Comparison of ENCODE assay signal across 8 cellular contexts in the genomic region with DNA sequence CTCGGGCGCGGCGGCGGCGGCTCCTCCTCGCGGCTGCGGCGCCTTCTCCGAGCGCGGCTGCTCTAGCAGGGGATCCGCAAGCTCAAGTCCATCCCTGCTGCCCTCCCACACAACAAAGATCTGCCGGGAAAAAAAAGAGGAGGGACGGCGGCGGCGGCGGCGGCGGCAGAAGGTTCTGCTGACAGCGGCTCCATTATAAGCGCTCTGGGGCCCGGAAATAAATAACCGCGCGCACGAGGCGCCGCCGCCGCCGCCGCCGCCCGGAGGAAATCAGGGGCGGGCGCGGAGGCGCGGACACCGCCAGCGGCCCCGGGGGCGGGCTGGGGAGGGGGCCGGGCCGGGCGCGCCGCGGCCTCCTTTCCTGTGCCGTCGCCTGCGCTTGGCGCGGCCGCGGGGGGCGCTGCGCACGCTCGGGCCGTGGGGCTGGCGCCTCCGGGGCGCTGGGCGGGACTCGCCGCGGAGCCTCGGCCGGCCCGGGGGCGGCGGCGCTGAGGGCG. TPM values are rescaled to one million over a fixed set of nuclear protein-coding genes. Genes with fewer than 3 reads are reported as not detected.
A peak's percentile ranks its signal among the peaks of the same experiment; 100 is the strongest.
DNase-seq lines count a peak whose midpoint lies in the region; ATAC-seq and TF ChIP-seq lines count a peak whose summit lies in the region.

A gene (minus strand): TSS at position 206 of the 497 bp plus-strand sequence. CDS start 331 bp downstream, outside the sequence.

- ATAC-seq in activated naive CD8-positive, alpha-beta T cell treated with anti-CD3 and anti-CD28 coated beads, Interleukin-2, amount 50 U/mL, for 24 hours: peak; percentile 82

- H3K36me3 ChIP-seq in HAP-1 (replicated peaks): no peaks in the 10 kb centered on the region
- no peaks in the 10 kb centered on the region for H3K36me3 ChIP-seq in cardiac muscle cell
- H3K36me3 ChIP-seq in transverse colon: no peaks in the 10 kb centered on the region

- H3K4me1 Mint-ChIP-seq in activated naive CD8-positive, alpha-beta T cell treated with anti-CD3 and anti-CD28 coated beads, Interleukin-2, amount 50 U/mL, for 24 hours: peaks cover 30% of the 10 kb centered on the region

- no peak for TF ChIP-seq POLR2A in transverse colon (IDR thresholded peaks at IDR 0.05)

- intact Hi-C loops in posterior cingulate gyrus (cut with DNase I): loop anchor here (5.0 kb wide), 4 partner anchors 59 to 209 kb away; a partner anchor contains a TSS
- intact Hi-C loops in transverse colon (cut with DNase I; ENCODE audit: low total_unique reads): no loop called here

- peaks cover 12% of the 10 kb centered on the region for H3K36me3 Mint-ChIP-seq in activated naive CD8-positive, alpha-beta T cell treated with anti-CD3 and anti-CD28 coated beads, Interleukin-2, amount 50 U/mL, for 24 hours (ENCODE audit: low read depth)

- TF ChIP-seq EP300 in transverse colon (IDR thresholded peaks at IDR 0.05; ENCODE audit: low read depth): no peak

- H3K27me3 Mint-ChIP-seq in activated naive CD8-positive, alpha-beta T cell treated with anti-CD3 and anti-CD28 coated beads, Interleukin-2, amount 50 U/mL, for 24 hours: no peaks in the 10 kb centered on the region

- no peaks in the 10 kb centered on the region for H3K9me3 ChIP-seq in HAP-1
- no peaks in the 10 kb centered on the region for H3K9me3 ChIP-seq in cardiac muscle cell (ENCODE audit: low read depth)
- no peaks in the 10 kb centered on the region for H3K9me3 ChIP-seq in transverse colon

- 0% methylated on average over 16 of the region's 78 CpGs; no CpG with 5 or more reads in 1 of the 2 donors for WGBS in transverse colon (ENCODE audit: low coverage in 1 of 2), 2 donors

- no peaks in the 10 kb centered on the region for H3K9me3 Mint-ChIP-seq in activated naive CD8-positive, alpha-beta T cell treated with anti-CD3 and anti-CD28 coated beads, Interleukin-2, amount 50 U/mL, for 24 hours

- peak within 1 kb of the TSS; percentile 97 for H3K4me3 Mint-ChIP-seq in activated naive CD8-positive, alpha-beta T cell treated with anti-CD3 and anti-CD28 coated beads, Interleukin-2, amount 50 U/mL, for 24 hours

- no peaks in the 10 kb centered on the region for H3K4me1 ChIP-seq in HAP-1
- peaks cover 12% of the 10 kb centered on the region for H3K4me1 ChIP-seq in cardiac muscle cell (ENCODE audit: low read depth)
- peaks cover 0 to 43% (median 13%) of the 10 kb centered on the region in 4 donors for H3K4me1 ChIP-seq in transverse colon

- TF ChIP-seq CTCF in GM10266 (IDR thresholded peaks at IDR 0.05; ENCODE audit: control insufficient read depth, insufficient read depth, low read depth, missing control alignments) (peak; percentile 83), cardiac muscle cell (IDR thresholded peaks at IDR 0.05; ENCODE audit: low read depth, low read length) (no peak), transverse colon (IDR thresholded peaks at IDR 0.05) (peak in 2 of 5 experiments; percentile 1 to 13)

- H3K27ac ChIP-seq in cardiac muscle cell: peak within 1 kb of the TSS; percentile 96
- H3K27ac ChIP-seq in transverse colon: peak within 1 kb of the TSS; percentile 88 to 99 (median 96)

- H3K27me3 ChIP-seq in HAP-1 (ENCODE audit: low read depth) (no peaks in the 10 kb centered on the region), cardiac muscle cell (peaks cover 29% of the 10 kb centered on the region), transverse colon (no peaks in the 10 kb centered on the region)

- H3K27ac Mint-ChIP-seq in activated naive CD8-positive, alpha-beta T cell treated with anti-CD3 and anti-CD28 coated beads, Interleukin-2, amount 50 U/mL, for 24 hours: peak within 1 kb of the TSS; percentile 92

- H3K4me3 ChIP-seq in HAP-1 (peak within 1 kb of the TSS; percentile 56), cardiac muscle cell (peak within 1 kb of the TSS; percentile 90), transverse colon (peak within 1 kb of the TSS; percentile 73 to 96 (median 90))

- DNase-seq in GM10266 (ENCODE audit: extremely low spot score) (peak; percentile 93), HAP-1 (ENCODE audit: low spot score in 2 of 2) (peak; percentile 59 to 79), M059J (ENCODE audit: low read depth) (peak; percentile 80), SKM-1 treated with dmso at 0.1 percent for 144 hours (lab: John Stamatoyannopoulos, UW; ENCODE audit: unreplicated experiment) (peak; percentile 51), cardiac muscle cell (ENCODE audit: low read depth in 1 of 2, low spot score in 1 of 2) (peak; percentile 84 to 90), posterior cingulate gyrus (peak; percentile 54 to 96 (median 72)), transverse colon (peak; percentile 87)
- peak; percentile 84 for DNase-seq in activated naive CD8-positive, alpha-beta T cell treated with anti-CD3 and anti-CD28 coated beads, Interleukin-2, amount 50 U/mL, for 24 hours

- in situ Hi-C loops in HAP-1 (cut with MboI; ENCODE audit: low sequenced_read_pairs) (no loop called here), transverse colon (cut with MboI; ENCODE audit: low pct_ligation_motif_present in 1 of 4, low pct_unique_long_range_greater_than_20kb in 1 of 4, low sequenced_read_pairs in 3 of 4) (loop anchor here in 1 of 4 donors (10.0 kb wide), 1 partner anchor 133 kb away; no protein-coding TSS in a partner anchor)

RNA-seq across cellular contexts. Expression of the gene that starts here (rescaled TPM):
- 5.4 and 20.8 TPM in 2 replicates for total RNA-seq in M059J (2014; rRNA removed; shearing (Covaris generic))
- total RNA-seq in cardiac muscle cell (35.5 and 48.1 TPM in 2 replicates), transverse colon (10 to 100 TPM; 24.7 to 96.5 (median 69.4) TPM)
- polyA plus RNA-seq in cardiac muscle cell: 26.6 and 58.7 TPM in 2 replicates

Comparison
In these comparisons a context has a peak if more than half of its experiments do, and no peak if none do; other contexts are left out.
1. Peak in every context shown above with its lines: DNase-seq, ATAC-seq, H3K4me3 ChIP-seq and H3K27ac ChIP-seq.